16 cellular contexts compared by ENCODE assay signal in genomic region chr9:93062364-93062763, GRCh38. TPM values are rescaled to one million over a fixed set of nuclear protein-coding genes. Genes with fewer than 3 reads are reported as not detected.
A peak's percentile ranks its signal among the peaks of the same experiment; 100 is the strongest.
DNase-seq lines count a peak whose midpoint lies in the region; ATAC-seq and TF ChIP-seq lines count a peak whose summit lies in the region.
"Had no signal": no experiment of that assay in that cellular context is flagged by ENCODE, and none has a peak within 500 bp of the region (broad histone marks: within the 10 kb centered on the region; RNA-seq: fewer than 3 reads in every experiment).

No MANE protein-coding gene starts in this region.

- H2AFZ ChIP-seq in OCI-LY3 (ENCODE audit: low read depth, low read length), result no peak overlapping the region

- intact Hi-C loops in natural killer cell (cut with micrococcal nuclease), result loop anchor here (5.0 to 10.0 kb wide), 2 partner anchors 35 to 188 kb away; partner anchors contain the start of gene ZNF484

- H3K4me1 ChIP-seq in OCI-LY3 (ENCODE audit: low read length), result peaks cover 46% of the 10 kb centered on the region

- TF ChIP-seq CTCF in natural killer cell (IDR thresholded peaks at IDR 0.05), result no peak
- TF ChIP-seq CTCF in OCI-LY3 (IDR thresholded peaks at IDR 0.05; ENCODE audit: low read depth, low read length), result 0 out of 2 replicates have a peak, but pooled peaks have one; percentile 2
- no peak for TF ChIP-seq CTCF in HFFc6 (IDR thresholded peaks at IDR 0.05)

- H3K36me3 ChIP-seq in OCI-LY3 (replicated peaks; ENCODE audit: low read depth, low read length), result no peaks in the 10 kb centered on the region
- H3K36me3 ChIP-seq: heart right ventricle, thyroid gland had no signal

- no peak for ATAC-seq in natural killer cell treated with Interleukin-12 subunit alpha and Interleukin-12 subunit beta and Interleukin-15 and Interleukin-18, amount 100 ng/mL, for 72 hours
- no peak for ATAC-seq in natural killer cell
- no peak for ATAC-seq in effector memory CD8-positive, alpha-beta T cell (replicated peaks)
- no peak for ATAC-seq in activated CD4-positive, CD25-positive, alpha-beta regulatory T cell treated with anti-CD3 and anti-CD28 coated beads, Interleukin-2, amount 50 U/mL, for 24 hours
- ATAC-seq: heart right ventricle had no signal

- H3K9me3 ChIP-seq in OCI-LY3 (ENCODE audit: insufficient read depth, low read length), result no peaks in the 10 kb centered on the region
- H3K9me3 ChIP-seq: heart right ventricle, thyroid gland had no signal

- no peaks in the 10 kb centered on the region for H3K36me3 Mint-ChIP-seq in natural killer cell treated with Interleukin-12 subunit alpha and Interleukin-12 subunit beta and Interleukin-15 and Interleukin-18, amount 100 ng/mL, for 72 hours
- H3K36me3 Mint-ChIP-seq in natural killer cell, result no peaks in the 10 kb centered on the region
- peaks cover 24% of the 10 kb centered on the region for H3K36me3 Mint-ChIP-seq in effector memory CD8-positive, alpha-beta T cell (ENCODE audit: insufficient read depth)
- no peaks in the 10 kb centered on the region for H3K36me3 Mint-ChIP-seq in HFFc6 (ENCODE audit: low read depth)

- peaks cover 55 to 61% of the 10 kb centered on the region in 2 donors for H3K4me1 Mint-ChIP-seq in natural killer cell treated with Interleukin-12 subunit alpha and Interleukin-12 subunit beta and Interleukin-15 and Interleukin-18, amount 100 ng/mL, for 72 hours (ENCODE audit: low read depth in 2 of 2)
- H3K4me1 Mint-ChIP-seq in natural killer cell (peaks cover 50 to 70% of the 10 kb centered on the region in 2 donors), HFFc6 (ENCODE audit: low read depth) (peaks cover 17% of the 10 kb centered on the region)
- peaks cover 65 to 71% of the 10 kb centered on the region in 2 donors for H3K4me1 Mint-ChIP-seq in effector memory CD8-positive, alpha-beta T cell (ENCODE audit: low read depth in 2 of 2)

- H3K4me3 ChIP-seq in OCI-LY3 (ENCODE audit: low read length), result peak overlapping the region; percentile 50
- H3K4me3 ChIP-seq: heart right ventricle, thyroid gland had no signal

- peak overlapping the region; percentile 100 for H3K4me2 ChIP-seq in OCI-LY3 (ENCODE audit: low read length)

- peak overlapping the region; percentile 48 to 62 for H3K27ac Mint-ChIP-seq in natural killer cell treated with Interleukin-12 subunit alpha and Interleukin-12 subunit beta and Interleukin-15 and Interleukin-18, amount 100 ng/mL, for 72 hours
- H3K27ac Mint-ChIP-seq in natural killer cell (peak overlapping the region in 1 of 2 donors; percentile 75), HFFc6 (no peak overlapping the region)
- peak overlapping the region; percentile 82 to 97 for H3K27ac Mint-ChIP-seq in effector memory CD8-positive, alpha-beta T cell

- H3K9me3 Mint-ChIP-seq in natural killer cell treated with Interleukin-12 subunit alpha and Interleukin-12 subunit beta and Interleukin-15 and Interleukin-18, amount 100 ng/mL, for 72 hours, result no peaks in the 10 kb centered on the region
- H3K9me3 Mint-ChIP-seq in natural killer cell (no peaks in the 10 kb centered on the region), HFFc6 (no peaks in the 10 kb centered on the region)
- no peaks in the 10 kb centered on the region for H3K9me3 Mint-ChIP-seq in effector memory CD8-positive, alpha-beta T cell

- peaks cover 17 to 33% of the 10 kb centered on the region in 2 donors for H3K27me3 Mint-ChIP-seq in natural killer cell treated with Interleukin-12 subunit alpha and Interleukin-12 subunit beta and Interleukin-15 and Interleukin-18, amount 100 ng/mL, for 72 hours
- H3K27me3 Mint-ChIP-seq in natural killer cell (ENCODE audit: low read depth in 2 of 2), result peaks cover 58 to 59% of the 10 kb centered on the region in 2 donors
- no peaks in the 10 kb centered on the region for H3K27me3 Mint-ChIP-seq in effector memory CD8-positive, alpha-beta T cell
- peaks cover 21% of the 10 kb centered on the region for H3K27me3 Mint-ChIP-seq in HFFc6 (ENCODE audit: insufficient read depth)

- no peaks in the 10 kb centered on the region for H3K27me3 ChIP-seq in OCI-LY3 (ENCODE audit: low read depth, low read length)
- H3K27me3 ChIP-seq: thyroid gland had no signal

- H3K4me3 Mint-ChIP-seq in natural killer cell treated with Interleukin-12 subunit alpha and Interleukin-12 subunit beta and Interleukin-15 and Interleukin-18, amount 100 ng/mL, for 72 hours, result no peak overlapping the region
- H3K4me3 Mint-ChIP-seq in natural killer cell (no peak overlapping the region), HFFc6 (no peak overlapping the region)
- H3K4me3 Mint-ChIP-seq in effector memory CD8-positive, alpha-beta T cell, result peak overlapping the region; percentile 89

- peaks cover 14% of the 10 kb centered on the region for H3K79me2 ChIP-seq in OCI-LY3 (ENCODE audit: low read length)

- peak overlapping the region; percentile 18; the same call in 1 of the 2 replicates for H3K9ac ChIP-seq in OCI-LY3 (ENCODE audit: low read length)

- DNase-seq in natural killer cell treated with Interleukin-12 subunit alpha and Interleukin-12 subunit beta and Interleukin-15 and Interleukin-18, amount 100 ng/mL, for 72 hours (ENCODE audit: low spot score), result no peak
- DNase-seq in natural killer cell, result no peak
- DNase-seq in effector memory CD8-positive, alpha-beta T cell, result no peak
- DNase-seq in HFFc6, result no peak
- DNase-seq in D341Med (ENCODE audit: low spot score), result no peak
- no peak for DNase-seq in kidney glomerular epithelial cell (lab: John Stamatoyannopoulos, UW)
- DNase-seq: aorta; effector CD8-positive, alpha-beta T cell; heart right ventricle; IMR-90; SHP77 treated with DMSO at 0.1 percent for 48 hours had no signal

- 0 out of 2 replicates have a peak, but pooled peaks cover 6% of the 10 kb centered on the region for H4K20me1 ChIP-seq in OCI-LY3 (ENCODE audit: insufficient read depth, low read length)

- H3K27ac ChIP-seq in OCI-LY3 (ENCODE audit: low read length), result no peak overlapping the region
- H3K27ac ChIP-seq: C4-2B, thyroid gland had no signal

RNA-seq across cellular contexts. Expression of gene SUSD3, which starts 3.9 kb away (rescaled TPM):
- total RNA-seq in natural killer cell treated with Interleukin-12 subunit alpha and Interleukin-12 subunit beta and Interleukin-15 and Interleukin-18, amount 100 ng/mL, for 72 hours, result 1 to 10 TPM in 1 of 2 donors, under 1 TPM in 1; 0.67 to 3.3 TPM
- 1 to 10 TPM; 1.2 to 2.1 (median 1.8) TPM for total RNA-seq in natural killer cell
- under 1 TPM in 2 of 6 experiments, not detected in 4; 0.28 to 0.76 TPM for total RNA-seq in HFFc6 (2021; fragmentation: NEBNext Ultra II Directional; extraction: Animal tissue kit (Norgen Biotek cat#: 25700))
- total RNA-seq: lung microvascular endothelial cell had no signal

RNA-seq across cellular contexts. Expression of gene CARD19, which starts 33.7 kb away (rescaled TPM):
- 10 to 100 TPM; 21.7 to 23.4 TPM for total RNA-seq in natural killer cell treated with Interleukin-12 subunit alpha and Interleukin-12 subunit beta and Interleukin-15 and Interleukin-18, amount 100 ng/mL, for 72 hours
- total RNA-seq in natural killer cell, result 10 to 100 TPM; 30.7 to 49.1 (median 42.6) TPM
- total RNA-seq in HFFc6 (2021; fragmentation: NEBNext Ultra II Directional; extraction: Animal tissue kit (Norgen Biotek cat#: 25700)), result 10 to 100 TPM; 35.3 to 40.6 (median 37.9) TPM

Comparison
In these comparisons a context has a peak if more than half of its experiments do, and no peak if none do; other contexts are left out.
1. H3K4me3 Mint-ChIP-seq: peak in effector memory CD8-positive, alpha-beta T cell (2 of 2); none in natural killer cell treated with Interleukin-12 subunit alpha and Interleukin-12 subunit beta and Interleukin-15 and Interleukin-18, amount 100 ng/mL, for 72 hours (single experiment), natural killer cell (single experiment) and HFFc6 (single experiment).